Comparison of ENCODE assay signal across 23 cellular contexts in genomic region chr10:1166828-1167275, GRCh38.
DNase-seq lines count a peak whose midpoint lies in the region; ATAC-seq and TF ChIP-seq lines count a peak whose summit lies in the region.
"Had no signal": no experiment of that assay in that cellular context is flagged by ENCODE, and none has a peak within 500 bp of the region (broad histone marks: within the 10 kb centered on the region; RNA-seq: fewer than 3 reads in every experiment).

No MANE protein-coding gene starts in this region.

- H2AK5ac ChIP-seq in mesendoderm (ENCODE audit: low read length), result no peak overlapping the region

- H3K4me2 ChIP-seq in mesendoderm (ENCODE audit: low read length), result no peak overlapping the region
- H3K4me2 ChIP-seq: BLaER1 treated with 17β-estradiol and CSF1 and Interleukin-3, amounts not matched to agents 10 nM and 100 nM had no signal

- no peak overlapping the region for H2BK120ac ChIP-seq in mesendoderm (ENCODE audit: low read depth, low read length)

- H3K36me3 Mint-ChIP-seq in endodermal cell (ENCODE audit: low read depth) (no peaks in the 10 kb centered on the region), glutamatergic neuron (ENCODE audit: unreplicated experiment) (peaks cover 8% of the 10 kb centered on the region)
- H3K36me3 Mint-ChIP-seq: CD4-positive, alpha-beta memory T cell had no signal

- ATAC-seq in left ventricle myocardium superior, result no peak
- no peak for ATAC-seq in sciatic nerve
- ATAC-seq: Right ventricle myocardium inferior had no signal

- no peak overlapping the region for H3K9ac ChIP-seq in endodermal cell (ENCODE audit: extremely low read depth, low read length, poor library complexity, severe bottlenecking)
- no peak overlapping the region for H3K9ac ChIP-seq in mesendoderm (ENCODE audit: low read length)
- H3K9ac ChIP-seq: BLaER1 treated with 17β-estradiol and CSF1 and Interleukin-3, amounts not matched to agents 10 nM and 100 nM had no signal

- no peak overlapping the region for H3K4me3 ChIP-seq in left ventricle myocardium inferior
- H3K4me3 ChIP-seq in endodermal cell (ENCODE audit: low read length), result no peak overlapping the region
- no peak overlapping the region for H3K4me3 ChIP-seq in mesendoderm (ENCODE audit: low read length)
- H3K4me3 ChIP-seq: BLaER1 treated with 17β-estradiol and CSF1 and Interleukin-3, amounts not matched to agents 10 nM and 100 nM; SJCRH30 had no signal

- H3K9me3 ChIP-seq in left ventricle myocardium inferior (replicated peaks) (no peaks in the 10 kb centered on the region), endodermal cell (ENCODE audit: control insufficient read depth, low read length) (no peaks in the 10 kb centered on the region)
- H3K9me3 ChIP-seq: BLaER1 treated with 17β-estradiol and CSF1 and Interleukin-3, amounts not matched to agents 10 nM and 100 nM; SJCRH30 had no signal

- H3K27ac ChIP-seq in left ventricle myocardium inferior (replicated peaks), result no peak overlapping the region
- H3K27ac ChIP-seq in endodermal cell (ENCODE audit: low read depth, low read length), result no peak overlapping the region
- no peak overlapping the region for H3K27ac ChIP-seq in mesendoderm (ENCODE audit: low read depth, low read length)
- H3K27ac ChIP-seq: BLaER1 treated with 17β-estradiol and CSF1 and Interleukin-3, amounts not matched to agents 10 nM and 100 nM; HL-60; SJCRH30 had no signal

- H3K4ac ChIP-seq in mesendoderm (ENCODE audit: low read depth, low read length), result no peak overlapping the region

- intact Hi-C loops in left ventricle myocardium superior (cut with micrococcal nuclease) (no loop called here), left ventricle myocardium inferior (cut with micrococcal nuclease) (no loop called here), sciatic nerve (cut with DNase I) (no loop called here)

- no peak overlapping the region for H4K5ac ChIP-seq in mesendoderm (ENCODE audit: low read length)

- WGBS in endodermal cell (ENCODE audit: insufficient coverage in 1 of 2, insufficient read length in 1 of 2), 2 experiments, result 92 to 93% methylated on average over 5 to 9 of the region's 9 CpGs
- WGBS in mesendoderm (ENCODE audit: extremely low coverage, insufficient coverage, low lambda C conversion rate), result no CpG with 5 or more reads among the region's 9 CpGs

- no peaks in the 10 kb centered on the region for H3K4me1 Mint-ChIP-seq in endodermal cell
- peaks cover 1% of the 10 kb centered on the region for H3K4me1 Mint-ChIP-seq in glutamatergic neuron (ENCODE audit: low read depth, unreplicated experiment)

- no peak overlapping the region for H3K4me3 Mint-ChIP-seq in endodermal cell
- H3K4me3 Mint-ChIP-seq in glutamatergic neuron (ENCODE audit: unreplicated experiment), result no peak overlapping the region
- H3K4me3 Mint-ChIP-seq: CD4-positive, alpha-beta memory T cell had no signal

- no peaks in the 10 kb centered on the region for H3K9me3 Mint-ChIP-seq in endodermal cell
- no peaks in the 10 kb centered on the region for H3K9me3 Mint-ChIP-seq in glutamatergic neuron (ENCODE audit: unreplicated experiment)

- H3K4me1 ChIP-seq in left ventricle myocardium inferior (no peaks in the 10 kb centered on the region), endodermal cell (ENCODE audit: control insufficient read depth, insufficient read depth, low read length) (no peaks in the 10 kb centered on the region), mesendoderm (ENCODE audit: control insufficient read depth, low read depth, low read length) (no peaks in the 10 kb centered on the region)
- H3K4me1 ChIP-seq: SJCRH30 had no signal

- H3K23ac ChIP-seq in mesendoderm (ENCODE audit: low read length), result no peak overlapping the region

- no peak overlapping the region for H2BK15ac ChIP-seq in mesendoderm (replicated peaks; ENCODE audit: low read depth)

- no peak overlapping the region for H2BK5ac ChIP-seq in mesendoderm (ENCODE audit: low read length)

- no peaks in the 10 kb centered on the region for H3K27me3 Mint-ChIP-seq in endodermal cell (ENCODE audit: insufficient read depth)
- H3K27me3 Mint-ChIP-seq in glutamatergic neuron (ENCODE audit: unreplicated experiment), result peaks cover 2% of the 10 kb centered on the region

- H3K18ac ChIP-seq in mesendoderm (ENCODE audit: low read length), result no peak overlapping the region

- H3K79me2 ChIP-seq in mesendoderm (ENCODE audit: control insufficient read depth, insufficient read depth, low read length), result no peaks in the 10 kb centered on the region

- H3K27ac Mint-ChIP-seq in endodermal cell (no peak overlapping the region), glutamatergic neuron (ENCODE audit: unreplicated experiment) (no peak overlapping the region)
- H3K27ac Mint-ChIP-seq: CD4-positive, alpha-beta memory T cell had no signal

- DNase-seq in left ventricle myocardium superior (peak; percentile 2), left ventricle myocardium inferior (no peak), endodermal cell (peak; percentile 25), sciatic nerve (ENCODE audit: low spot score) (peak; percentile 35), AG20443 (ENCODE audit: low spot score) (no peak), mesendoderm (no peak), glutamatergic neuron (no peak)
- DNase-seq: AML-193; CD4-positive, alpha-beta memory T cell; COR-L47; DMS53; Karpas-422; NCI-H1092; NCI-H1417 treated with DMSO at 0.1 percent for 48 hours; NCI-H187 treated with DMSO at 0.1 percent for 48 hours; NCI-H2171 treated with DMSO at 0.1 percent for 48 hours; NCI-H345; NCI-H524; NCI-H774; SJCRH30 had no signal

- H3K79me1 ChIP-seq in mesendoderm (ENCODE audit: low read length), result no peaks in the 10 kb centered on the region

- no peak overlapping the region for H3K56ac ChIP-seq in mesendoderm (ENCODE audit: low read length)

- no peak overlapping the region for H4K8ac ChIP-seq in mesendoderm (ENCODE audit: low read depth, low read length)

- H3K36me3 ChIP-seq in left ventricle myocardium inferior (no peaks in the 10 kb centered on the region), endodermal cell (ENCODE audit: control insufficient read depth, insufficient read depth, low read length) (no peaks in the 10 kb centered on the region), mesendoderm (ENCODE audit: control insufficient read depth, insufficient read depth, low read length) (no peaks in the 10 kb centered on the region)
- H3K36me3 ChIP-seq: BLaER1 treated with 17β-estradiol and CSF1 and Interleukin-3, amounts not matched to agents 10 nM and 100 nM; SJCRH30 had no signal

- TF ChIP-seq CTCF in left ventricle myocardium inferior (IDR thresholded peaks at IDR 0.05; ENCODE audit: borderline replicate concordance) (no peak), endodermal cell (conservative IDR thresholded peaks at IDR 0.05) (no peak), glutamatergic neuron (IDR thresholded peaks at IDR 0.05; ENCODE audit: partially characterized antibody, unreplicated experiment) (no peak)

- H3K27me3 ChIP-seq in left ventricle myocardium inferior (ENCODE audit: low read depth) (peaks cover 89% of the 10 kb centered on the region), endodermal cell (ENCODE audit: control insufficient read depth, insufficient read depth, low read length, poor library complexity, severe bottlenecking) (no peaks in the 10 kb centered on the region), mesendoderm (ENCODE audit: insufficient read depth, low read length, poor library complexity) (no peaks in the 10 kb centered on the region)
- H3K27me3 ChIP-seq: BLaER1 treated with 17β-estradiol and CSF1 and Interleukin-3, amounts not matched to agents 10 nM and 100 nM; SJCRH30 had no signal

Comparison
In these comparisons a context has a peak if more than half of its experiments do, and no peak if none do; other contexts are left out.
1. DNase-seq: peak in left ventricle myocardium superior (single experiment), endodermal cell (single experiment) and sciatic nerve (single experiment); none in left ventricle myocardium inferior (single experiment), AG20443 (single experiment), mesendoderm (single experiment) and glutamatergic neuron (single experiment).